ENCODE assay signal across 20 cellular contexts in genomic region chr10:75007646-75008045, GRCh38.
DNase-seq lines count a peak whose midpoint lies in the region; ATAC-seq, FAIRE-seq and TF ChIP-seq lines count a peak whose summit lies in the region.
"Had no signal": no experiment of that assay in that cellular context is flagged by ENCODE, and none has a peak within 500 bp of the region (broad histone marks: within the 10 kb centered on the region; RNA-seq: fewer than 3 reads in every experiment).

No MANE protein-coding gene starts in this region.

- H3K9ac ChIP-seq in endothelial cell of umbilical vein (replicated peaks; ENCODE audit: extremely low read depth, insufficient read depth, low read length): no peak overlapping the region

- ATAC-seq in stimulated activated naive CD8-positive, alpha-beta T cell treated with anti-CD3 and anti-CD28 coated beads, Interleukin-15, Interleukin-2, amounts not matched to agents 100 U/mL and 50 U/mL, for 24 hours: no peak
- ATAC-seq in T-helper 17 cell (no peak), HG02973 (IDR thresholded peaks at IDR 0.05; ENCODE audit: unreplicated experiment) (no peak), WTC11 (no peak)
- ATAC-seq: heart right ventricle, left ventricle myocardium superior, Panc1 had no signal

- H3K27ac ChIP-seq in endothelial cell of umbilical vein (ENCODE audit: insufficient read depth, low read depth, low read length) (no peak overlapping the region), uterus (no peak overlapping the region)
- H3K27ac ChIP-seq: coronary artery, heart right ventricle, prostate gland, SJSA1, stomach had no signal

- no peaks in the 10 kb centered on the region for H3K27me3 ChIP-seq in endothelial cell of umbilical vein (ENCODE audit: control insufficient read depth in 2 of 2, insufficient read depth in 2 of 2, low read length in 2 of 2)
- H3K27me3 ChIP-seq in uterus: no peaks in the 10 kb centered on the region
- H3K27me3 ChIP-seq: heart right ventricle, SJSA1, stomach had no signal

- H3K4me1 ChIP-seq in endothelial cell of umbilical vein (ENCODE audit: control insufficient read depth, extremely low read depth, insufficient read depth, low read length): no peaks in the 10 kb centered on the region
- H3K4me1 ChIP-seq in uterus: no peaks in the 10 kb centered on the region
- H3K4me1 ChIP-seq: prostate gland had no signal

- no peaks in the 10 kb centered on the region for H4K20me1 ChIP-seq in endothelial cell of umbilical vein (replicated peaks; ENCODE audit: control insufficient read depth, extremely low read depth, insufficient read depth, low read length)

- peaks cover 5% of the 10 kb centered on the region for H3K36me3 Mint-ChIP-seq in stimulated activated naive CD8-positive, alpha-beta T cell treated with anti-CD3 and anti-CD28 coated beads, Interleukin-15, Interleukin-2, amounts not matched to agents 100 ng/mL and 50 ng/mL, for 24 hours (ENCODE audit: low read depth)
- peaks cover 3% of the 10 kb centered on the region for H3K36me3 Mint-ChIP-seq in T-helper 17 cell (ENCODE audit: low read depth)
- H3K36me3 Mint-ChIP-seq in WTC11: no peaks in the 10 kb centered on the region

- TF ChIP-seq CTCF in endothelial cell of umbilical vein (IDR thresholded peaks at IDR 0.05; ENCODE audit: extremely low read depth in 1 of 2, insufficient read depth in 1 of 2, low read depth in 1 of 2, low read length in 2 of 2) (no peak), uterus (IDR thresholded peaks at IDR 0.05) (no peak), WTC11 (IDR thresholded peaks at IDR 0.05) (no peak)

- intact Hi-C loops in endothelial cell of umbilical vein (cut with micrococcal nuclease): no loop called here
- intact Hi-C loops in uterus (cut with DNase I; ENCODE audit: low total_unique reads): no loop called here

- H3K36me3 ChIP-seq in endothelial cell of umbilical vein (ENCODE audit: control insufficient read depth in 2 of 2, extremely low read depth in 1 of 2, insufficient read depth in 2 of 2, low read length in 2 of 2) (peaks cover 0 to 2% of the 10 kb centered on the region in 2 experiments), uterus (no peaks in the 10 kb centered on the region)
- H3K36me3 ChIP-seq: prostate gland, SJSA1 had no signal

- POLR2A ChIA-PET in endothelial cell of umbilical vein (lab: Charles Lee): no interaction called here
- POLR2A ChIA-PET in WTC11 (lab: Charles Lee): no interaction called here

- dilution Hi-C loops in endothelial cell of umbilical vein (cut with MboI; ENCODE audit: extremely low pct_ligation_motif_present, low sequenced_read_pairs): no loop called here

- CTCF ChIA-PET in endothelial cell of umbilical vein (lab: Charles Lee): no interaction called here
- CTCF ChIA-PET in WTC11 (lab: Charles Lee): no interaction called here

- H3K9me3 ChIP-seq in T-helper 17 cell (ENCODE audit: control insufficient read depth, low read length, poor library complexity, severe bottlenecking) (no peaks in the 10 kb centered on the region), endothelial cell of umbilical vein (replicated peaks; ENCODE audit: control insufficient read depth, insufficient read depth, low read length) (no peaks in the 10 kb centered on the region), uterus (no peaks in the 10 kb centered on the region)
- H3K9me3 ChIP-seq: heart right ventricle, prostate gland, SJSA1, stomach had no signal

- TF ChIP-seq POLR2A in endothelial cell of umbilical vein (IDR thresholded peaks at IDR 0.05; ENCODE audit: low read depth, low read length) (no peak), uterus (IDR thresholded peaks at IDR 0.05) (no peak)

- FAIRE-seq in endothelial cell of umbilical vein (lab: Jason Lieb, UNC): peak; percentile 53

- H3K9me3 Mint-ChIP-seq in stimulated activated naive CD8-positive, alpha-beta T cell treated with anti-CD3 and anti-CD28 coated beads, Interleukin-15, Interleukin-2, amounts not matched to agents 100 ng/mL and 50 ng/mL, for 24 hours: no peaks in the 10 kb centered on the region
- H3K9me3 Mint-ChIP-seq in WTC11: no peaks in the 10 kb centered on the region
- H3K9me3 Mint-ChIP-seq: activated B cell treated with CpG ODN at 0.5 μM for 24 hours, type B pancreatic cell had no signal

- H3K4me3 ChIP-seq in endothelial cell of umbilical vein (replicated peaks in 1 of 3; ENCODE audit: insufficient read depth in 1 of 3, low read depth in 1 of 3, low read length in 3 of 3) (no peak overlapping the region), uterus (no peak overlapping the region)
- H3K4me3 ChIP-seq: coronary artery, heart right ventricle, prostate gland, SJSA1, stomach had no signal

- H3K4me1 Mint-ChIP-seq in stimulated activated naive CD8-positive, alpha-beta T cell treated with anti-CD3 and anti-CD28 coated beads, Interleukin-15, Interleukin-2, amounts not matched to agents 100 ng/mL and 50 ng/mL, for 24 hours (ENCODE audit: low read depth): peaks cover 33% of the 10 kb centered on the region
- H3K4me1 Mint-ChIP-seq in T-helper 17 cell (peaks cover 18% of the 10 kb centered on the region), WTC11 (no peaks in the 10 kb centered on the region)

- no TSS peak for BruUV-seq in endothelial cell of umbilical vein (replicated peaks; lab: Mats Ljungman, UMichigan)

- no peaks in the 10 kb centered on the region for H3K9me1 ChIP-seq in endothelial cell of umbilical vein (replicated peaks; ENCODE audit: control insufficient read depth, extremely low read depth, insufficient read depth, low read length)

- H2AFZ ChIP-seq in endothelial cell of umbilical vein (ENCODE audit: low read depth, low read length): no peak overlapping the region

- H3K27ac Mint-ChIP-seq in stimulated activated naive CD8-positive, alpha-beta T cell treated with anti-CD3 and anti-CD28 coated beads, Interleukin-15, Interleukin-2, amounts not matched to agents 100 ng/mL and 50 ng/mL, for 24 hours: peak overlapping the region; percentile 23
- H3K27ac Mint-ChIP-seq in T-helper 17 cell (peak overlapping the region; percentile 94), WTC11 (no peak overlapping the region)
- H3K27ac Mint-ChIP-seq: activated B cell treated with CpG ODN at 0.5 μM for 24 hours, type B pancreatic cell had no signal

- no peaks in the 10 kb centered on the region for H3K79me2 ChIP-seq in endothelial cell of umbilical vein (ENCODE audit: control insufficient read depth, insufficient read depth, low read length)

- H3K4me2 ChIP-seq in endothelial cell of umbilical vein (ENCODE audit: insufficient read depth, low read length): no peak overlapping the region

- peak overlapping the region; percentile 33 for H3K4me3 Mint-ChIP-seq in stimulated activated naive CD8-positive, alpha-beta T cell treated with anti-CD3 and anti-CD28 coated beads, Interleukin-15, Interleukin-2, amounts not matched to agents 100 ng/mL and 50 ng/mL, for 24 hours
- H3K4me3 Mint-ChIP-seq in T-helper 17 cell: peak overlapping the region; percentile 83
- no peak overlapping the region for H3K4me3 Mint-ChIP-seq in WTC11
- H3K4me3 Mint-ChIP-seq: activated B cell treated with CpG ODN at 0.5 μM for 24 hours, type B pancreatic cell had no signal

- H3K27me3 Mint-ChIP-seq in stimulated activated naive CD8-positive, alpha-beta T cell treated with anti-CD3 and anti-CD28 coated beads, Interleukin-15, Interleukin-2, amounts not matched to agents 100 ng/mL and 50 ng/mL, for 24 hours: no peaks in the 10 kb centered on the region
- H3K27me3 Mint-ChIP-seq in T-helper 17 cell (no peaks in the 10 kb centered on the region), WTC11 (ENCODE audit: low read depth) (no peaks in the 10 kb centered on the region)
- H3K27me3 Mint-ChIP-seq: activated B cell treated with CpG ODN at 0.5 μM for 24 hours, type B pancreatic cell had no signal

- DNase-seq in stimulated activated naive CD8-positive, alpha-beta T cell treated with anti-CD3 and anti-CD28 coated beads, Interleukin-15, Interleukin-2, amounts not matched to agents 100 U/mL and 50 U/mL, for 24 hours: no peak
- no peak for DNase-seq in T-helper 17 cell
- DNase-seq in endothelial cell of umbilical vein (ENCODE audit: low read depth, low spot score): no peak
- no peak for DNase-seq in uterus
- DNase-seq in WTC11 (ENCODE audit: low spot score): no peak
- DNase-seq: activated B cell treated with CpG ODN at 0.5 μM for 24 hours; COR-L47; HCEC 1CT; heart right ventricle; left ventricle myocardium superior; NCI-H1105 treated with DMSO at 0.1 percent for 48 hours; stimulated activated CD4-positive, alpha-beta T cell treated with anti-CD3 and anti-CD28 coated beads, Interleukin-1b, Interleukin-23, amount 100 ng/mL, for 48 hours; stomach had no signal

TF ChIP-seq in endothelial cell of umbilical vein, 7 proteins besides CTCF, POLR2A, EP300 and RAD21:
- no peak for TF ChIP-seq EZH2 (IDR thresholded peaks at IDR 0.05; ENCODE audit: borderline replicate concordance, low read depth, low read length, severe bottlenecking)
- TF ChIP-seq FOS (IDR thresholded peaks at IDR 0.05; ENCODE audit: borderline replicate concordance, insufficient read depth, low read length): no peak
- no peak for TF ChIP-seq MYC (IDR thresholded peaks at IDR 0.05; ENCODE audit: low read depth, low read length)
- TF ChIP-seq POLR2AphosphoS5 (IDR thresholded peaks at IDR 0.05; ENCODE audit: insufficient read depth, low read depth, low read length): no peak
- no peak for TF ChIP-seq GATA2 (IDR thresholded peaks at IDR 0.05; ENCODE audit: insufficient read depth, insufficient read length, low read depth, low read length)

TF ChIP-seq in WTC11, 78 proteins besides CTCF, POLR2A, EP300 and RAD21 (continues in another document):
- TF ChIP-seq CDX4 (CRISPR knock-in tag; IDR thresholded peaks at IDR 0.05; ENCODE audit: borderline replicate concordance): no peak
- TF ChIP-seq MAX (CRISPR knock-in tag; IDR thresholded peaks at IDR 0.05): no peak
- TF ChIP-seq ETV6 (CRISPR knock-in tag; IDR thresholded peaks at IDR 0.05): no peak
- no peak for TF ChIP-seq ZNF138 (CRISPR knock-in tag; conservative IDR thresholded peaks at IDR 0.05)
- no peak for TF ChIP-seq NR1H2 (CRISPR knock-in tag; IDR thresholded peaks at IDR 0.05)
- no peak for TF ChIP-seq HMGA2 (CRISPR knock-in tag; IDR thresholded peaks at IDR 0.05)
- TF ChIP-seq JUN (CRISPR knock-in tag; IDR thresholded peaks at IDR 0.05): no peak
- TF ChIP-seq NR3C1 (CRISPR knock-in tag; conservative IDR thresholded peaks at IDR 0.05; ENCODE audit: low read depth): no peak
